28 cellular contexts compared by ENCODE assay signal in the genomic region with DNA sequence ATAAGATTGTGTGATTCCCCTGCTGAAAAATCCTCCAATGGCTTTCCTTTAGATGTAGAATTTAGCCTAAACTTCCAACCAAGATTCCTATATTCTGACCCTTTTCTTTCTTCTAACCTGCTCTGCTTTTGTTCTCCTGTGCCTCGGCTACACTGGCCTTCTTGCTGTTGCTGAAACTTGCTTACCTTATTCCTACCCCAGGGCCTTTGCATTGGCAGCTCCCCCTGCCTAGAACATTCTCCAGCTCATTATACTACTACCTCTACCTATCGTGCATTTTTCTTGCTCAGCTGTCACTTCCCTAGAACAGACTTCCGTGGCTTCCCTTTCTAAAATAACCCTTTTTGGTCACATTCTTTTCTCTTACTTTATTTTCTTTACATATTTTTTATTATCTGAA.
"Had no signal": no experiment of that assay in that cellular context is flagged by ENCODE, and none has a peak within 500 bp of the region (broad histone marks: within the 10 kb centered on the region; RNA-seq: fewer than 3 reads in every experiment).

No MANE protein-coding gene starts in this region.

- DNase-seq: islet precursor cell; lower lobe of right lung; mammary epithelial cell; mesendoderm; naive B cell; natural killer cell; nephron progenitor cell; occipital lobe; psoas muscle; right lobe of liver; stimulated activated CD4-positive, alpha-beta T cell treated with anti-CD3 and anti-CD28 coated beads, Interleukin-1b, Interleukin-23, amount 100 ng/mL, for 48 hours; stimulated activated CD4-positive, alpha-beta T cell treated with anti-CD3 and anti-CD28 coated beads, Interleukin-2, amount 100 ng/mL, for 48 hours; stimulated activated CD4-positive, alpha-beta T cell treated with anti-CD3 and anti-CD28 coated beads, Interleukin-4, amount 100 ng/mL, for 4 hours; stimulated activated CD8-positive, alpha-beta memory T cell treated with anti-CD3 and anti-CD28 coated beads, Interleukin-4, amount 100 ng/mL, for 48 hours; stimulated activated naive CD4-positive, alpha-beta T cell treated with Interleukin-2 at 50 U/mL for 16 hours; stimulated activated naive CD8-positive, alpha-beta T cell treated with anti-CD3 and anti-CD28 coated beads, Interleukin-15, amount 100 ng/mL, for 72 hours; substantia nigra; uterus had no signal

- H3K79me2 ChIP-seq: hepatocyte, parathyroid adenoma had no signal

- H2AFZ ChIP-seq: hepatocyte, neural progenitor cell, parathyroid adenoma had no signal

- H3K4me1 Mint-ChIP-seq: naive B cell; natural killer cell; stimulated activated memory B cell treated with anti-CD40 and anti-IgM and Interleukin-4, amounts not matched to agents 10 μg/mL and 1 μg/mL and 100 μg/mL, for 72 hours; stimulated activated naive CD8-positive, alpha-beta T cell treated with anti-CD3 and anti-CD28 coated beads, Interleukin-15, amount 100 ng/mL, for 72 hours had no signal

- H3K9me3 Mint-ChIP-seq: mesothelial cell of epicardium; nephron progenitor cell; neural progenitor cell; stimulated activated naive CD8-positive, alpha-beta T cell treated with anti-CD3 and anti-CD28 coated beads, Interleukin-15, amount 100 ng/mL, for 72 hours; type B pancreatic cell had no signal

- ATAC-seq: left lobe of liver; lower lobe of right lung; natural killer cell; psoas muscle; right lobe of liver; stimulated activated memory B cell treated with anti-CD40 and anti-IgM and Interleukin-4, amounts not matched to agents 10 μg/mL and 1 μg/mL and 100 μg/mL, for 72 hours; stimulated activated naive CD8-positive, alpha-beta T cell treated with anti-CD3 and anti-CD28 coated beads, Interleukin-15, amount 100 ng/mL, for 72 hours had no signal

- H3K36me3 ChIP-seq: lower lobe of right lung, neural progenitor cell, neutrophil, right lobe of liver, tibial nerve, uterus had no signal

- H3K27ac ChIP-seq: hepatocyte, lower lobe of right lung, neural progenitor cell, neutrophil, parathyroid adenoma, psoas muscle, right lobe of liver, tibial nerve, uterus had no signal

- H3K36me3 Mint-ChIP-seq: mesothelial cell of epicardium; naive B cell; natural killer cell; neural progenitor cell; stimulated activated memory B cell treated with anti-CD40 and anti-IgM and Interleukin-4, amounts not matched to agents 10 μg/mL and 1 μg/mL and 100 μg/mL, for 72 hours; type B pancreatic cell had no signal

- H3K9me3 ChIP-seq: lower lobe of right lung, neutrophil, psoas muscle, right lobe of liver, tibial nerve, uterus had no signal

- H3K4me2 ChIP-seq: hepatocyte, neural progenitor cell, smooth muscle cell had no signal

- H3K4me3 ChIP-seq: hepatocyte, lower lobe of right lung, neural progenitor cell, psoas muscle, right lobe of liver, smooth muscle cell, tibial nerve, uterus had no signal

- H3K4me1 ChIP-seq: parathyroid adenoma, right lobe of liver, uterus had no signal

- H3K27me3 ChIP-seq: hepatocyte, neural progenitor cell, right lobe of liver, tibial nerve, uterus had no signal

- H3K4me3 Mint-ChIP-seq: mesothelial cell of epicardium; naive B cell; natural killer cell; nephron progenitor cell; neural progenitor cell; stimulated activated memory B cell treated with anti-CD40 and anti-IgM and Interleukin-4, amounts not matched to agents 10 μg/mL and 1 μg/mL and 100 μg/mL, for 72 hours; stimulated activated naive CD8-positive, alpha-beta T cell treated with anti-CD3 and anti-CD28 coated beads, Interleukin-15, amount 100 ng/mL, for 72 hours; type B pancreatic cell had no signal

- H3K27ac Mint-ChIP-seq: mesothelial cell of epicardium; natural killer cell; nephron progenitor cell; neural progenitor cell; stimulated activated memory B cell treated with anti-CD40 and anti-IgM and Interleukin-4, amounts not matched to agents 10 μg/mL and 1 μg/mL and 100 μg/mL, for 72 hours; stimulated activated naive CD8-positive, alpha-beta T cell treated with anti-CD3 and anti-CD28 coated beads, Interleukin-15, amount 100 ng/mL, for 72 hours; type B pancreatic cell had no signal

- H3K9ac ChIP-seq: neural progenitor cell, parathyroid adenoma had no signal

- H3K27me3 Mint-ChIP-seq: stimulated activated memory B cell treated with anti-CD40 and anti-IgM and Interleukin-4, amounts not matched to agents 10 μg/mL and 1 μg/mL and 100 μg/mL, for 72 hours; stimulated activated naive CD8-positive, alpha-beta T cell treated with anti-CD3 and anti-CD28 coated beads, Interleukin-15, amount 100 ng/mL, for 72 hours; type B pancreatic cell had no signal
